29 cellular contexts compared by ENCODE assay signal in the genomic region with DNA sequence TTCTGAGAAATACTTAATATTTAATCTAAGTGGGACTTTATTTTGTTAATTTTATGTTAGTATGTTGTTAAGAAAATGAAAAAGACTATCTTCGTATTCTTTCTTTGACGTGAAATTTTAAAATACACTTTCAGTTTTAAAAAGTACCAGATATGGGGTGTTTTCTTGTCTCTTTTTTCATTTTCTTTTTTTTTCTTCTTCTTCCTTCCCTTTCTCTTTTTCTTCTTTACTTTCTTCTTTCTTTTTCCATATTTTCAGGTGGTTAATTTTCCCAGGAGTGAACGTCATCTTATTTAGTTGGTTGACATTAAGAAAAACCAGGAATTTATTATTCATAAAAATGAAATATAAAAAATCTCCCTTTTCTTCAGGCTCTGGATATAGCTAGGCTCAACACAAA.
"Had no signal": no experiment of that assay in that cellular context is flagged by ENCODE, and none has a peak within 500 bp of the region (broad histone marks: within the 10 kb centered on the region; RNA-seq: fewer than 3 reads in every experiment).

No MANE protein-coding gene starts in this region.

- FAIRE-seq: urothelium cell line had no signal

- H3K4me1 ChIP-seq: parathyroid adenoma, psoas muscle, stomach, thyroid gland, tibial nerve, upper lobe of left lung, vagina had no signal

- DNase-seq: nephron progenitor cell; nucleus accumbens; posterior cingulate gyrus; psoas muscle; right cardiac atrium; right lobe of liver; sigmoid colon; small intestine; stimulated activated CD4-positive, alpha-beta T cell treated with anti-CD3 and anti-CD28 coated beads, Interleukin-15, amount 100 ng/mL, for 24 hours; stimulated activated CD4-positive, alpha-beta T cell treated with anti-CD3 and anti-CD28 coated beads, Interleukin-2, amount 100 ng/mL, for 24 hours; stimulated activated CD4-positive, alpha-beta T cell treated with anti-CD3 and anti-CD28 coated beads, Interleukin-2, amount 100 ng/mL, for 48 hours; stimulated activated CD4-positive, alpha-beta T cell treated with anti-CD3 and anti-CD28 coated beads, Interleukin-4, amount 100 ng/mL, for 24 hours; stimulated activated naive B cell treated with anti-CD40 and anti-IgM and Interleukin-4, amounts not matched to agents 10 μg/mL and 1 μg/mL and 100 μg/mL, for 72 hours; stimulated activated naive CD4-positive, alpha-beta T cell treated with Interleukin-2 at 50 U/mL for 16 hours; stomach; thyroid gland; trophoblast cell; upper lobe of left lung had no signal

- H3K27me3 Mint-ChIP-seq: natural killer cell treated with Interleukin-12 subunit alpha and Interleukin-12 subunit beta and Interleukin-15 and Interleukin-18, amount 100 ng/mL, for 72 hours; progenitor cell of endocrine pancreas; stimulated activated naive B cell treated with anti-CD40 and anti-IgM and Interleukin-4, amounts not matched to agents 10 μg/mL and 1 μg/mL and 100 μg/mL, for 72 hours; stimulated activated naive CD8-positive, alpha-beta T cell treated with anti-CD3 and anti-CD28 coated beads, Interleukin-15, Interleukin-2, amounts not matched to agents 100 ng/mL and 50 ng/mL, for 24 hours had no signal

- H3K36me3 Mint-ChIP-seq: natural killer cell treated with Interleukin-12 subunit alpha and Interleukin-12 subunit beta and Interleukin-15 and Interleukin-18, amount 100 ng/mL, for 72 hours; stimulated activated effector memory CD8-positive, alpha-beta T cell treated with anti-CD3 and anti-CD28 coated beads, Interleukin-12 subunit alpha, Interleukin-12 subunit beta, amount 100 ng/mL, for 72 hours; stimulated activated naive B cell treated with anti-CD40 and anti-IgM and Interleukin-4, amounts not matched to agents 10 μg/mL and 1 μg/mL and 100 μg/mL, for 72 hours had no signal

- H3K36me3 ChIP-seq: neutrophil, right lobe of liver, sigmoid colon, stomach, thoracic aorta, thyroid gland, tibial nerve, upper lobe of left lung, vagina had no signal

- H2AFZ ChIP-seq: parathyroid adenoma had no signal

- H3K27me3 ChIP-seq: neutrophil, right lobe of liver, sigmoid colon, stomach, thyroid gland, tibial nerve, upper lobe of left lung, vagina had no signal

- H3K27ac Mint-ChIP-seq: natural killer cell treated with Interleukin-12 subunit alpha and Interleukin-12 subunit beta and Interleukin-15 and Interleukin-18, amount 100 ng/mL, for 72 hours; nephron progenitor cell; progenitor cell of endocrine pancreas; stimulated activated effector memory CD8-positive, alpha-beta T cell treated with anti-CD3 and anti-CD28 coated beads, Interleukin-12 subunit alpha, Interleukin-12 subunit beta, amount 100 ng/mL, for 72 hours; stimulated activated naive B cell treated with anti-CD40 and anti-IgM and Interleukin-4, amounts not matched to agents 10 μg/mL and 1 μg/mL and 100 μg/mL, for 72 hours; stimulated activated naive CD8-positive, alpha-beta T cell treated with anti-CD3 and anti-CD28 coated beads, Interleukin-15, Interleukin-2, amounts not matched to agents 100 ng/mL and 50 ng/mL, for 24 hours had no signal

- H3K9me3 Mint-ChIP-seq: stimulated activated naive CD8-positive, alpha-beta T cell treated with anti-CD3 and anti-CD28 coated beads, Interleukin-15, Interleukin-2, amounts not matched to agents 100 ng/mL and 50 ng/mL, for 24 hours had no signal

- H3K4me3 Mint-ChIP-seq: natural killer cell treated with Interleukin-12 subunit alpha and Interleukin-12 subunit beta and Interleukin-15 and Interleukin-18, amount 100 ng/mL, for 72 hours; nephron progenitor cell; neural crest cell; stimulated activated effector memory CD8-positive, alpha-beta T cell treated with anti-CD3 and anti-CD28 coated beads, Interleukin-12 subunit alpha, Interleukin-12 subunit beta, amount 100 ng/mL, for 72 hours; stimulated activated naive B cell treated with anti-CD40 and anti-IgM and Interleukin-4, amounts not matched to agents 10 μg/mL and 1 μg/mL and 100 μg/mL, for 72 hours; stimulated activated naive CD8-positive, alpha-beta T cell treated with anti-CD3 and anti-CD28 coated beads, Interleukin-15, Interleukin-2, amounts not matched to agents 100 ng/mL and 50 ng/mL, for 24 hours had no signal

- H3K9me3 ChIP-seq: neutrophil, psoas muscle, right lobe of liver, sigmoid colon, thoracic aorta, thyroid gland, upper lobe of left lung, vagina had no signal

- H3K4me1 Mint-ChIP-seq: nephron progenitor cell; neural crest cell; stimulated activated effector memory CD8-positive, alpha-beta T cell treated with anti-CD3 and anti-CD28 coated beads, Interleukin-12 subunit alpha, Interleukin-12 subunit beta, amount 100 ng/mL, for 72 hours; stimulated activated naive B cell treated with anti-CD40 and anti-IgM and Interleukin-4, amounts not matched to agents 10 μg/mL and 1 μg/mL and 100 μg/mL, for 72 hours had no signal

- H3K9ac ChIP-seq: parathyroid adenoma had no signal

- H3K4me3 ChIP-seq: psoas muscle, right lobe of liver, sigmoid colon, stomach, thoracic aorta, thyroid gland, tibial nerve, upper lobe of left lung, vagina had no signal

- ATAC-seq: natural killer cell treated with Interleukin-12 subunit alpha and Interleukin-12 subunit beta and Interleukin-15 and Interleukin-18, amount 100 ng/mL, for 72 hours; psoas muscle; right cardiac atrium; right lobe of liver; stimulated activated effector memory CD8-positive, alpha-beta T cell treated with anti-CD3 and anti-CD28 coated beads, Interleukin-12 subunit alpha, Interleukin-12 subunit beta, amount 100 ng/mL, for 72 hours; stimulated activated naive B cell treated with anti-CD40 and anti-IgM and Interleukin-4, amounts not matched to agents 10 μg/mL and 1 μg/mL and 100 μg/mL, for 72 hours had no signal

- H3K27ac ChIP-seq: neutrophil, parathyroid adenoma, psoas muscle, right lobe of liver, sigmoid colon, stomach, thoracic aorta, thyroid gland, tibial nerve, upper lobe of left lung, vagina had no signal
